Comparison of ENCODE assay signal across 1 cellular context in the genomic region with DNA sequence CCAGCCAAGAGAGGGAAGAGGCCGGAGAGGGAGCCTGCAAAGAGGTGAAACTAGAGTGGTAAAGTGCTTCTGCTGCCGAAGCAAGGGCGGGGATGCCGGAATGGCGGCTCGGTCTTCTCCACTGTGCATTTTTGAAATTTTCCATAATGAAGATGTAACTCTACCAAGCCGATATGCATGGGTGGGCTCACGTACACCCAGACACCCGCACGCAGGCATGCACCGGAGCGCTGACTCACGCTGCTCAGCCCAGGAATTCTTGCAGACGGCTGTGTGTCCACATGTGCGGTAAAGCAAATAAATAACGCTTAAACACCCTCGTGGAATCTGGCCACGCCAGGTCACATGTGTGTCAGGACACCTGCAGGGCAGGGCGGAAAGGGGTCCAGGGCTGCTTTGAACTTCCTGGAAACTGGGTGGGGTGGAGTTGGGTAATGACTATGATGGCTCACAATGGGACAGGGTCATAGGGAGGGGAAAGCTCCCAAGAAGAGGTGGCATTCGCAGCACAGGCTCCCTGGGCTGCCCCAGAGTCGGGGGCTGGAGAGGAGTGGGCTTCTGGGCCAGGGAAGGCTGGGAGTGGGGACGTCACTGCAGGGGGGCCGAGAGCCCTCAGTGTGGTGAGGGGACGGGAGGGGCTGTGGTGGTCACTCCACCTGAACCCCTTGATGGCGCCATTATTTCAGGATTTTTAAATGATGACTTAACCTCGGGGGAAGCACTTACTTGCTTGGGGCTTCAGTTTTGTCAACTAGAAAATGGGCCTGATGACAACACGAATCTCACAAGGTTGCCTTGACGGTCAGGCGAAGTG.
TF ChIP-seq lines count a peak whose summit lies in the region.

No MANE protein-coding gene starts in this region.

TF ChIP-seq in SK-N-SH, 30 proteins besides CTCF, POLR2A, EP300 and RAD21 (continued from another document):
- TF ChIP-seq, protein P1, sequence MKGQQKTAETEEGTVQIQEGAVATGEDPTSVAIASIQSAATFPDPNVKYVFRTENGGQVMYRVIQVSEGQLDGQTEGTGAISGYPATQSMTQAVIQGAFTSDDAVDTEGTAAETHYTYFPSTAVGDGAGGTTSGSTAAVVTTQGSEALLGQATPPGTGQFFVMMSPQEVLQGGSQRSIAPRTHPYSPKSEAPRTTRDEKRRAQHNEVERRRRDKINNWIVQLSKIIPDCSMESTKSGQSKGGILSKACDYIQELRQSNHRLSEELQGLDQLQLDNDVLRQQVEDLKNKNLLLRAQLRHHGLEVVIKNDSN (IDR thresholded peaks at IDR 0.05; ENCODE audit: borderline replicate concordance, low read depth), result no peak
- TF ChIP-seq NRF1 (IDR thresholded peaks at IDR 0.05; ENCODE audit: low read depth, low read length), result no peak
- no peak for TF ChIP-seq TCF12 (IDR thresholded peaks at IDR 0.05)
